Comparison of ENCODE assay signal across 31 cellular contexts in the genomic region with DNA sequence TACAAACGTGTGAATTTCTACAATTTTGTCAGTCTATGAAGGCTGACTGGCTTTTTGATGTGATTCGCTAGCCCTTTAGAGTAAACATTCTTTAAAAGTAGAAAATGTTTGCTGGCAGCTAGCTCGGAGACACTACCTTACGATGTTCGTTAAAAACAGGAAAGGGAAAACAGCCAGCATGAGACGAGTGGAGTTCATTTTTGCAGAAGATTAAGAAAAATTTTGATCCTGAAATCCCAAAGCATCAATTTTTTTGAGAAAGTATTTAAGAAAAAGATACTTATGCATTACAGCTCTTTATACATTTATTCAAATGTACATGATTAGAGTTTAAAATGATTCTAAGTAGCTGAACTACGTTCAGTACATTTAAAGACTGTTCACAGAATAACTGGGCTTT. TPM values are rescaled to one million over a fixed set of nuclear protein-coding genes. Genes with fewer than 3 reads are reported as not detected.
"Had no signal": no experiment of that assay in that cellular context is flagged by ENCODE, and none has a peak within 500 bp of the region (broad histone marks: within the 10 kb centered on the region; RNA-seq: fewer than 3 reads in every experiment).

No MANE protein-coding gene starts in this region.

- H3K9me3 Mint-ChIP-seq: activated naive CD4-positive, alpha-beta T cell treated with anti-CD3 and anti-CD28 coated beads, Interleukin-2, amount 10 ng/mL, durations not matched to agents 7 days and 5 days; activated naive CD8-positive, alpha-beta T cell treated with anti-CD3 and anti-CD28 coated beads, Interleukin-2, amount 50 U/mL, for 24 hours; activated T-cell treated with anti-CD3 and anti-CD28 coated beads, Interleukin-2, amount 50 U/mL, for 4 hours had no signal

- H3K4me2 ChIP-seq: KMS-11, PC-9 had no signal

- H3K9ac ChIP-seq: KMS-11 had no signal

- H3K4me3 ChIP-seq: cardiac muscle cell, PC-9 had no signal

- H3K36me3 ChIP-seq: cardiac muscle cell, WERI-Rb-1 had no signal

- H3K27ac ChIP-seq: cardiac muscle cell, KMS-11, PC-9, RWPE1, WERI-Rb-1 had no signal

- FAIRE-seq: RCC 7860 had no signal

- H3K27ac Mint-ChIP-seq: activated CD4-positive, alpha-beta T cell treated with anti-CD3 and anti-CD28 coated beads, Interleukin-2, amount 10 ng/mL, durations not matched to agents 24 days and 14 days; activated CD8-positive, alpha-beta T cell treated with anti-CD3 and anti-CD28 coated beads, Interleukin-2, amount 10 ng/mL, durations not matched to agents 7 days and 5 days; activated naive CD8-positive, alpha-beta T cell; activated naive CD8-positive, alpha-beta T cell treated with anti-CD3 and anti-CD28 coated beads, Interleukin-2, amount 50 U/mL, for 24 hours had no signal

- H2AFZ ChIP-seq: PC-9 had no signal

- DNase-seq: activated CD4-positive, alpha-beta T cell treated with anti-CD3 and anti-CD28 coated beads, Interleukin-2, amount 10 ng/mL, durations not matched to agents 24 days and 14 days; activated CD4-positive, alpha-beta T cell treated with anti-CD3 and anti-CD28 coated beads, Interleukin-2, amount 50 U/mL, for 4 hours; activated CD8-positive, alpha-beta T cell treated with anti-CD3 and anti-CD28 coated beads, Interleukin-2, amount 10 ng/mL, durations not matched to agents 7 days and 5 days; activated effector memory CD4-positive, alpha-beta T cell treated with Interleukin-2 at 50 U/mL for 16 hours; activated naive CD4-positive, alpha-beta T cell treated with anti-CD3 and anti-CD28 coated beads, Interleukin-2, amount 10 ng/mL, durations not matched to agents 7 days and 5 days; activated naive CD8-positive, alpha-beta T cell treated with anti-CD3 and anti-CD28 coated beads, Interleukin-2, amount 50 U/mL, for 24 hours; activated T-cell treated with anti-CD3 and anti-CD28 coated beads, Interleukin-2, amount 50 U/mL, for 4 hours; aorta; MM.1S; MV-4-11; NCI-H1092; NCI-H1436 treated with DMSO at 0.1 percent for 48 hours; NCI-H1694 treated with DMSO at 0.1 percent for 48 hours; NCI-H2029; NCI-H2171; NCI-H510A; NCI-H526; NCI-H748 treated with DMSO at 0.1 percent for 48 hours; NK-92 treated with Interleukin-12 subunit alpha and Interleukin-12 subunit beta, amount 100 ng/mL, for 24 hours; PC-9; T1000; WERI-Rb-1 had no signal

- H3K4me3 Mint-ChIP-seq: activated CD4-positive, alpha-beta T cell treated with anti-CD3 and anti-CD28 coated beads, Interleukin-2, amount 10 ng/mL, durations not matched to agents 24 days and 14 days; activated CD8-positive, alpha-beta T cell treated with anti-CD3 and anti-CD28 coated beads, Interleukin-2, amount 10 ng/mL, durations not matched to agents 7 days and 5 days; activated naive CD4-positive, alpha-beta T cell treated with anti-CD3 and anti-CD28 coated beads, Interleukin-2, amount 10 ng/mL, durations not matched to agents 7 days and 5 days; activated naive CD8-positive, alpha-beta T cell; activated naive CD8-positive, alpha-beta T cell treated with anti-CD3 and anti-CD28 coated beads, Interleukin-2, amount 50 U/mL, for 24 hours; activated T-cell treated with anti-CD3 and anti-CD28 coated beads, Interleukin-2, amount 50 U/mL, for 4 hours had no signal

RNA-seq across cellular contexts. Expression of a gene that starts 34.8 kb away (rescaled TPM):
- total RNA-seq: activated CD4-positive, alpha-beta T cell treated with anti-CD3 and anti-CD28 coated beads, Interleukin-2, amount 10 ng/mL, durations not matched to agents 24 days and 14 days; activated CD8-positive, alpha-beta T cell treated with anti-CD3 and anti-CD28 coated beads, Interleukin-2, amount 10 ng/mL, durations not matched to agents 7 days and 5 days; activated T-cell treated with anti-CD3 and anti-CD28 coated beads, Interleukin-2, amount 50 U/mL, for 4 hours; aorta; LHCN-M2; PC-9; Right ventricle myocardium inferior; T-helper 1 cell treated with Interleukin-12 subunit alpha and Interleukin-12 subunit beta and Interleukin-4 antibody, amounts not matched to agents 30 ng/mL and 1 ng/mL, for 36 hours; T-helper 2 cell treated with Interferon-gamma antibody and Interleukin-4, amounts not matched to agents 100 ng/mL and 5 ng/mL, for 36 hours had no signal
- polyA plus RNA-seq: aorta, cardiac muscle cell had no signal

RNA-seq across cellular contexts. Expression of a gene that starts 53.7 kb away (rescaled TPM):
- total RNA-seq: activated CD4-positive, alpha-beta T cell treated with anti-CD3 and anti-CD28 coated beads, Interleukin-2, amount 10 ng/mL, durations not matched to agents 24 days and 14 days; activated CD8-positive, alpha-beta T cell treated with anti-CD3 and anti-CD28 coated beads, Interleukin-2, amount 10 ng/mL, durations not matched to agents 7 days and 5 days; activated T-cell treated with anti-CD3 and anti-CD28 coated beads, Interleukin-2, amount 50 U/mL, for 4 hours; aorta; cardiac muscle cell; PC-9; T-helper 1 cell treated with Interleukin-12 subunit alpha and Interleukin-12 subunit beta and Interleukin-4 antibody, amounts not matched to agents 30 ng/mL and 1 ng/mL, for 36 hours; T-helper 2 cell treated with Interferon-gamma antibody and Interleukin-4, amounts not matched to agents 100 ng/mL and 5 ng/mL, for 36 hours had no signal
- polyA plus RNA-seq: aorta, cardiac muscle cell had no signal
